ENCODE assay signal across 8 cellular contexts in the genomic region with DNA sequence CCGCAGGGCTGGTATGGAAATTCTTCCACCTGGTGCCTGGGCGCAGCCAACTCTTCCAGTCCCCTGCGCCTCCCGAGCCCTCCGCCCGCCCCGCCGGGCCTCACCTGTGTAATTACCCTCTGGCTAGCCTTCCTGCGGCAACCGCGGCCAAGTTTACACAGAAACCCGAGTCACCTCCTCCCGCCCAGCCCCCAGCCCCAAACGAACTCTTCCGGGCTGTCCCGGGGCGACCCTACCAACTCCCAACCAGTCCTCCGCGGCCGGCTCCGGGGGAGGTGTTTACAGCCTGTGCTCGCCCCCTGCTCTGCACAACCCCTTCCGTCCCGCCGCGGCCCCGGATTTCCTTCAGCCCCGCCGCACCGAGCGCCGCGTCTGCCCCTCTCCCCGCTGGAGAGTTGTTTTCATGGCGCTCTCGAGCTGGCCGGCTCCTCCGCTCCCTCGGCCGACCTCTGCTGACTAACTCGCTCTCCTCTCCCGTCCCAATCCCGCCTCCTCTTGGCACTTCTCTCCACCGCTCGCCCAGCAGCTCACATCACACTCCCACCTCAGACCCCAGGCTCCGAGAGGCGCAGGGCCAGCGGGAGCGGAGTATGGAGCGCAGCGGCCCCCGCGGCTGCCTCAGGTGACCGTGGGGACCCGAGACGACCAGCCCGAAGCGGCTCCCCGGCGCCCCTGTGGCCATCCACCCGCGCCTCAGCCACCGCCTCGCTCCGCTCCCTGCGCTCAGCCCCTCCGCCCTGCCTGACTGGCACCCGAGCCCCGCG. TPM values are rescaled to one million over a fixed set of nuclear protein-coding genes. Genes with fewer than 3 reads are reported as not detected.
A peak's percentile ranks its signal among the peaks of the same experiment; 100 is the strongest.
DNase-seq lines count a peak whose midpoint lies in the region; ATAC-seq and TF ChIP-seq lines count a peak whose summit lies in the region.

No MANE protein-coding gene starts in this region.

- ATAC-seq in HG03025 (IDR thresholded peaks at IDR 0.05; ENCODE audit: low FRiP score, unreplicated experiment), result peak; percentile 21

- peak overlapping the region; percentile 75 for H3K4me3 ChIP-seq in epithelial cell of esophagus (ENCODE audit: low read length)

- no peak for TF ChIP-seq CTCF in epithelial cell of esophagus (IDR thresholded peaks at IDR 0.05; ENCODE audit: insufficient read depth, low read depth, low read length, missing control alignments)

- DNase-seq in SIG-M5 treated with dmso at 0.1 percent for 504 hours (lab: John Stamatoyannopoulos, UW; ENCODE audit: unreplicated experiment) (peak; percentile 58), SIG-M5 (lab: John Stamatoyannopoulos, UW) (no peak), NCI-H774 (lab: John Stamatoyannopoulos, UW) (peak; percentile 53), activated T-cell treated with anti-CD3 and anti-CD28 coated beads for 1 hour (ENCODE audit: low read depth) (peak; percentile 49), epithelial cell of esophagus (ENCODE audit: low read depth) (peak; percentile 73), mucosa of gallbladder (ENCODE audit: low spot score) (peak; percentile 48)
- peak; percentile 14 to 38 for DNase-seq in stimulated activated CD8-positive, alpha-beta memory T cell treated with anti-CD3 and anti-CD28 coated beads, Interleukin-7, amount 100 ng/mL, for 1 hour (ENCODE audit: low read depth in 2 of 2)

RNA-seq across cellular contexts. Expression of a gene that starts 0.5 kb away (rescaled TPM):
- 40.4 TPM for total RNA-seq in mucosa of gallbladder
